8 cellular contexts compared by ENCODE assay signal in the genomic region with DNA sequence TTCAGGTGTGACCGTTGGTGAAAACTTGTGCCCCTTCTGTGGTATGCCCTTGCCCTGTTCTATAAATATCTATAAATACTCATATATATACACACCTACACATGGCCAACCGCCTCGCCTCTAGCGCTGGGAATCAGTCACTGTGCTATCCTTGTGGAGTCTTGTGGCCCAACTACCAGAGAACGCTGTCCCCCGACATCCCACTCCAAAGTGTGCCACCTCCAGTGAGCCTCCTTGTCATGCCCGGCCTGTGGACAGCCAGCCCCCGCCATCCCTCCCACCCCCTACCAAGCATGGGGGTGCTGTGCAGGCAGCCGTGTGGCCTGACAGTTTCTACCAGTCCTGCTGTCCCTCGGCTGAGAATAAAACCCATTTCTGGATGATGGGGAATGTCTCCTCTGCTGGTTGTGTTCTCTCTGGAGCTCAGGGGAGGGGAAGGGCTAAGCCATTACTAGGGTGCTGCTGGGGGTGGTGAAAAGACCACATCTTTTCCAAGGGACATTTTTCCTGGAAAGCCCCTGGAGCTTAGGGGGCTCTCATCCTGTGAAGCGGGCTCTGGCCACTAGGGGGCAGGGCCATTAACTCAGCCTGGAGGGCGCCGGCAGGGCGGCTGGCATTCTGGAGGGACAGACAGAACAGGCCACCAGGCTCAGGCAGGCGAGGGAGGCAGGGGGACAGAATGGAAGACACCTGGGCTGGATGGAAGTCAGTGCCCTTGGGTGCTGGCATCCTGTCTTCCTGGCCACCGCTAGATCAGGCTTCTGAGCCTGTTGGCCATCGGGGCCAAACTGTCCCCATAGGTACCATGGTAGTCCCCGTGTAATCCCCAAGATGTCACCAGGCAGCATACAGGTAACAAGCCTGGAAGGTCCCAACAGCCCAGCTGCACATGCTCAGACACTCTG. TPM values are rescaled to one million over a fixed set of nuclear protein-coding genes. Genes with fewer than 3 reads are reported as not detected.
DNase-seq lines count a peak whose midpoint lies in the region; ATAC-seq and TF ChIP-seq lines count a peak whose summit lies in the region.

No MANE protein-coding gene starts in this region.

- H3K27ac Mint-ChIP-seq in activated T-cell treated with anti-CD3 and anti-CD28 coated beads, Interleukin-2, amount 50 U/mL, for 24 hours: no peak overlapping the region
- no peak overlapping the region for H3K27ac Mint-ChIP-seq in activated T-helper 17 cell treated with anti-CD3 and anti-CD28 coated beads, Interleukin-2, amount 50 U/mL, for 72 hours

- no peaks in the 10 kb centered on the region for H3K9me3 Mint-ChIP-seq in activated T-cell treated with anti-CD3 and anti-CD28 coated beads, Interleukin-2, amount 50 U/mL, for 24 hours
- no peaks in the 10 kb centered on the region for H3K9me3 Mint-ChIP-seq in activated T-helper 17 cell treated with anti-CD3 and anti-CD28 coated beads, Interleukin-2, amount 50 U/mL, for 72 hours

- H3K4me1 ChIP-seq in A673 (ENCODE audit: insufficient read depth, low read length, poor library complexity, severe bottlenecking): peaks cover 7% of the 10 kb centered on the region
- peaks cover 9% of the 10 kb centered on the region for H3K4me1 ChIP-seq in vagina

- no TSS peak for BruUV-seq in A673 (replicated peaks; lab: Mats Ljungman, UMichigan)

- no peak for TF ChIP-seq POLR2A in vagina (IDR thresholded peaks at IDR 0.05)

- H3K27me3 ChIP-seq in A673 (replicated peaks; ENCODE audit: insufficient read depth, low read depth, low read length, poor library complexity) (no peaks in the 10 kb centered on the region), vagina (no peaks in the 10 kb centered on the region)

- peaks cover 3% of the 10 kb centered on the region for H3K27me3 Mint-ChIP-seq in activated T-cell treated with anti-CD3 and anti-CD28 coated beads, Interleukin-2, amount 50 U/mL, for 24 hours
- H3K27me3 Mint-ChIP-seq in activated T-helper 17 cell treated with anti-CD3 and anti-CD28 coated beads, Interleukin-2, amount 50 U/mL, for 72 hours: no peaks in the 10 kb centered on the region

- H3K9me3 ChIP-seq in A673 (ENCODE audit: low read depth, low read length, poor library complexity, severe bottlenecking): no peaks in the 10 kb centered on the region
- no peaks in the 10 kb centered on the region for H3K9me3 ChIP-seq in vagina

- POLR2A ChIA-PET in A673 (lab: Charles Lee; ENCODE audit: low non-redundant PET): no interaction called here

- CTCF ChIA-PET in A673 (lab: Charles Lee): interaction anchor here (0.6 to 0.9 kb wide), 4 partner anchors 9 to 966 kb away, joined by 3 to 11 read pairs (median 5); no protein-coding TSS in a partner anchor

- H3K36me3 ChIP-seq in A673 (ENCODE audit: insufficient read depth, low read length, poor library complexity, severe bottlenecking) (peaks cover 3% of the 10 kb centered on the region), vagina (peaks cover 0 to 38% of the 10 kb centered on the region in 2 donors)

- peaks cover 36% of the 10 kb centered on the region for H3K36me3 Mint-ChIP-seq in activated T-cell treated with anti-CD3 and anti-CD28 coated beads, Interleukin-2, amount 50 U/mL, for 24 hours (ENCODE audit: low read depth)
- H3K36me3 Mint-ChIP-seq in activated T-helper 17 cell treated with anti-CD3 and anti-CD28 coated beads, Interleukin-2, amount 50 U/mL, for 72 hours (ENCODE audit: low read depth): peaks cover 41% of the 10 kb centered on the region

- peaks cover 8% of the 10 kb centered on the region for H3K4me1 Mint-ChIP-seq in activated T-cell treated with anti-CD3 and anti-CD28 coated beads, Interleukin-2, amount 50 U/mL, for 24 hours (ENCODE audit: low read depth)
- H3K4me1 Mint-ChIP-seq in activated T-helper 17 cell treated with anti-CD3 and anti-CD28 coated beads, Interleukin-2, amount 50 U/mL, for 72 hours: peaks cover 5% of the 10 kb centered on the region

- H3K27ac ChIP-seq in A673 (ENCODE audit: low read depth, low read length, poor library complexity, severe bottlenecking): no peak overlapping the region
- no peak overlapping the region for H3K27ac ChIP-seq in vagina

- DNase-seq in A673 (ENCODE audit: low spot score): peak; percentile 75
- peak; percentile 15 for DNase-seq in NCI-H774 (lab: John Stamatoyannopoulos, UW)
- DNase-seq in activated T-cell treated with anti-CD3 and anti-CD28 coated beads, Interleukin-2, amount 50 U/mL, for 24 hours: peak; percentile 68
- DNase-seq in fibroblast of peridontal ligament (ENCODE audit: extremely low read depth): peak; percentile 40
- peak in 34 of 56 donors; percentile 5 to 70 (median 23) for DNase-seq in nucleus accumbens (lab: John Stamatoyannopoulos, UW)
- no peak for DNase-seq in vagina (ENCODE audit: extremely low spot score in 2 of 2)

- no peak overlapping the region for H3K4me3 Mint-ChIP-seq in activated T-cell treated with anti-CD3 and anti-CD28 coated beads, Interleukin-2, amount 50 U/mL, for 24 hours
- H3K4me3 Mint-ChIP-seq in activated T-helper 17 cell treated with anti-CD3 and anti-CD28 coated beads, Interleukin-2, amount 50 U/mL, for 72 hours: no peak overlapping the region

- ATAC-seq in activated T-helper 17 cell treated with anti-CD3 and anti-CD28 coated beads, Interleukin-2, amount 50 U/mL, for 72 hours (replicated peaks): no peak

- intact Hi-C loops in A673 (cut with micrococcal nuclease; ENCODE audit: unreplicated experiment): no loop called here
- intact Hi-C loops in vagina (cut with DNase I): no loop called here

- H3K4me3 ChIP-seq in A673 (ENCODE audit: low read depth, low read length, poor library complexity, severe bottlenecking) (no peak overlapping the region), GM12875 (ENCODE audit: low read depth, low read length) (no peak overlapping the region), vagina (no peak overlapping the region)

- TF ChIP-seq CTCF in A673 (conservative IDR thresholded peaks at IDR 0.05; ENCODE audit: low read depth, low read length): peak; percentile 94
- peak; percentile 91 for TF ChIP-seq CTCF in GM12875 (IDR thresholded peaks at IDR 0.05; ENCODE audit: borderline replicate concordance, insufficient read depth, low read depth, low read length)
- TF ChIP-seq CTCF in vagina (IDR thresholded peaks at IDR 0.05): peak; percentile 43 to 72 (median 62)

RNA-seq across cellular contexts. Expression of gene GOLGA2, which starts 20.7 kb away (rescaled TPM):
- total RNA-seq in A673 (2021): 87.0 and 105 TPM in 2 replicates
- total RNA-seq in vagina: 84.5 TPM
- 10 to 100 TPM; 31.2 to 60.0 TPM for total RNA-seq in activated T-helper 17 cell treated with anti-CD3 and anti-CD28 coated beads, Interleukin-2, amount 50 U/mL, for 72 hours

RNA-seq across cellular contexts. Expression of gene SWI5, which starts 21.0 kb away (rescaled TPM):
- total RNA-seq in A673 (2021): 19.0 and 24.2 TPM in 2 replicates
- 42.7 TPM for total RNA-seq in vagina
- 10 to 100 TPM; 12.1 to 14.9 TPM for total RNA-seq in activated T-helper 17 cell treated with anti-CD3 and anti-CD28 coated beads, Interleukin-2, amount 50 U/mL, for 72 hours

RNA-seq across cellular contexts. Expression of gene DNM1, which starts 51.9 kb away (rescaled TPM):
- total RNA-seq in A673 (2021) (7.6 and 11.8 TPM in 2 replicates), vagina (33.4 TPM)
- 1 to 10 TPM in 1 of 2 donors, under 1 TPM in 1; 0.84 to 9.2 TPM for total RNA-seq in activated T-helper 17 cell treated with anti-CD3 and anti-CD28 coated beads, Interleukin-2, amount 50 U/mL, for 72 hours

Comparison
In these comparisons a context has a peak if more than half of its experiments do, and no peak if none do; other contexts are left out.
1. DNase-seq: peak in A673 (single experiment), NCI-H774 (single experiment), activated T-cell treated with anti-CD3 and anti-CD28 coated beads, Interleukin-2, amount 50 U/mL, for 24 hours (single experiment), fibroblast of peridontal ligament (single experiment) and nucleus accumbens (34 of 56); none in vagina (0 of 2).
2. Peak in every context shown above with its lines, with median percentiles within 50 percentile points of each other: CTCF ChIP-seq.